Comparison of ENCODE assay signal across 30 cellular contexts in genomic region chr14:31189346-31190219, GRCh38. TPM values are rescaled to one million over a fixed set of nuclear protein-coding genes. Genes with fewer than 3 reads are reported as not detected.
DNase-seq lines count a peak whose midpoint lies in the region; ATAC-seq, FAIRE-seq and TF ChIP-seq lines count a peak whose summit lies in the region.
"Had no signal": no experiment of that assay in that cellular context is flagged by ENCODE, and none has a peak within 500 bp of the region (broad histone marks: within the 10 kb centered on the region; RNA-seq: fewer than 3 reads in every experiment).

No MANE protein-coding gene starts in this region.

- H3K4me1 ChIP-seq in mesenchymal stem cell (ENCODE audit: control insufficient read depth, insufficient read depth, low read depth, low read length) = peaks cover 3% of the 10 kb centered on the region
- peaks cover 3 to 4% of the 10 kb centered on the region in 2 donors for H3K4me1 ChIP-seq in small intestine (ENCODE audit: control insufficient read depth in 2 of 2, insufficient read depth in 1 of 2, low read depth in 1 of 2, low read length in 1 of 2)
- H3K4me1 ChIP-seq in A673 (ENCODE audit: insufficient read depth, low read length, poor library complexity, severe bottlenecking) = peaks cover under 1% of the 10 kb centered on the region

- H3K27ac ChIP-seq in mesenchymal stem cell (ENCODE audit: low read length, poor library complexity, severe bottlenecking) (no peak overlapping the region), small intestine (ENCODE audit: low read depth in 1 of 2, low read length in 1 of 2) (no peak overlapping the region), A673 (ENCODE audit: low read depth, low read length, poor library complexity, severe bottlenecking) (no peak overlapping the region)
- H3K27ac ChIP-seq: esophagus squamous epithelium, tibial nerve, WERI-Rb-1 had no signal

- WGBS in mesenchymal stem cell = 98% methylated on average over 5 of the region's 5 CpGs
- 83 to 88% (median 86%) methylated on average over 5 of the region's 5 CpGs for WGBS in small intestine, 3 donors

- H2BK15ac ChIP-seq in mesenchymal stem cell (ENCODE audit: low read depth, poor library complexity, severe bottlenecking) = no peak overlapping the region

- H3K4me1 Mint-ChIP-seq in natural killer cell = peaks cover 24 to 43% of the 10 kb centered on the region in 2 donors
- peaks cover 23 to 24% of the 10 kb centered on the region in 2 donors for H3K4me1 Mint-ChIP-seq in natural killer cell treated with Interleukin-12 subunit alpha and Interleukin-12 subunit beta and Interleukin-15 and Interleukin-18, amount 100 ng/mL, for 72 hours (ENCODE audit: low read depth in 2 of 2)
- H3K4me1 Mint-ChIP-seq in activated T-helper 17 cell treated with anti-CD3 and anti-CD28 coated beads, Interleukin-2, amount 50 U/mL, for 72 hours = peaks cover 18% of the 10 kb centered on the region
- no peaks in the 10 kb centered on the region for H3K4me1 Mint-ChIP-seq in type B pancreatic cell (ENCODE audit: unreplicated experiment)

- no peaks in the 10 kb centered on the region for H3K9me3 Mint-ChIP-seq in natural killer cell
- H3K9me3 Mint-ChIP-seq in natural killer cell treated with Interleukin-12 subunit alpha and Interleukin-12 subunit beta and Interleukin-15 and Interleukin-18, amount 100 ng/mL, for 72 hours = no peaks in the 10 kb centered on the region
- H3K9me3 Mint-ChIP-seq in activated T-helper 17 cell treated with anti-CD3 and anti-CD28 coated beads, Interleukin-2, amount 50 U/mL, for 72 hours = no peaks in the 10 kb centered on the region
- H3K9me3 Mint-ChIP-seq in type B pancreatic cell = no peaks in the 10 kb centered on the region

- H3K27me3 ChIP-seq in mesenchymal stem cell (ENCODE audit: control insufficient read depth in 1 of 2, insufficient read depth in 1 of 2, low read length in 2 of 2) (no peaks in the 10 kb centered on the region), small intestine (ENCODE audit: control insufficient read depth in 2 of 2, insufficient read depth in 2 of 2, low read length in 2 of 2) (no peaks in the 10 kb centered on the region), A673 (replicated peaks; ENCODE audit: insufficient read depth, low read depth, low read length, poor library complexity) (no peaks in the 10 kb centered on the region)
- H3K27me3 ChIP-seq: esophagus squamous epithelium, tibial nerve had no signal

- DNase-seq in natural killer cell (no peak), mesenchymal stem cell (no peak), type B pancreatic cell (ENCODE audit: extremely low spot score, unreplicated experiment) (no peak), GM03348 (ENCODE audit: low spot score) (no peak), small intestine (no peak), A673 (ENCODE audit: low spot score) (no peak)
- no peak for DNase-seq in natural killer cell treated with Interleukin-12 subunit alpha and Interleukin-12 subunit beta and Interleukin-15 and Interleukin-18, amount 100 ng/mL, for 72 hours (ENCODE audit: low spot score)
- DNase-seq: activated CD4-positive, alpha-beta T cell treated with anti-CD3 and anti-CD28 coated beads for 48 hours; activated effector memory CD4-positive, alpha-beta T cell treated with anti-CD3 and anti-CD28 coated beads, Interleukin-2, amount 50 U/mL, for 16 hours; cerebellar nuclear complex; COR-L47; dermis blood vessel endothelial cell; esophagus squamous epithelium; hippocampal formation; IMR-90; left cardiac atrium; MV-4-11; NCI-H146; NCI-H2107; NCI-H774; SHP77 treated with DMSO at 0.1 percent for 48 hours; stimulated activated CD4-positive, alpha-beta T cell treated with anti-CD3 and anti-CD28 coated beads, Interleukin-12 subunit alpha, Interleukin-12 subunit beta, amount 100 ng/mL, for 4 hours; stimulated activated CD4-positive, alpha-beta T cell treated with anti-CD3 and anti-CD28 coated beads, Interleukin-2, amount 100 ng/mL, for 48 hours; T-helper 9 cell; WERI-Rb-1 had no signal

- H3K4me3 ChIP-seq in mesenchymal stem cell (ENCODE audit: insufficient read depth in 1 of 2, low read depth in 1 of 2, low read length in 2 of 2) = no peak overlapping the region
- H3K4me3 ChIP-seq in small intestine (ENCODE audit: low read depth in 1 of 2, low read length in 2 of 2) = no peak overlapping the region
- no peak overlapping the region for H3K4me3 ChIP-seq in A673 (ENCODE audit: low read depth, low read length, poor library complexity, severe bottlenecking)
- H3K4me3 ChIP-seq: esophagus squamous epithelium, tibial nerve had no signal

- CTCF ChIA-PET in A673 (lab: Charles Lee) = no interaction called here

- peak overlapping the region; percentile 4 for H3K9ac ChIP-seq in mesenchymal stem cell (ENCODE audit: low read length)

- no peak overlapping the region for H3K4me2 ChIP-seq in mesenchymal stem cell (ENCODE audit: low read length, poor library complexity, severe bottlenecking)

- peaks cover 18% of the 10 kb centered on the region for H3K79me1 ChIP-seq in mesenchymal stem cell (replicated peaks; ENCODE audit: low read length, poor library complexity, severe bottlenecking)

- FAIRE-seq in small intestine (lab: Jason Lieb, UNC) = no peak
- FAIRE-seq: RCC 7860 had no signal

- H3K36me3 Mint-ChIP-seq in natural killer cell (no peaks in the 10 kb centered on the region), type B pancreatic cell (peaks cover 30% of the 10 kb centered on the region)
- peaks cover 6% of the 10 kb centered on the region for H3K36me3 Mint-ChIP-seq in natural killer cell treated with Interleukin-12 subunit alpha and Interleukin-12 subunit beta and Interleukin-15 and Interleukin-18, amount 100 ng/mL, for 72 hours
- peaks cover 78% of the 10 kb centered on the region for H3K36me3 Mint-ChIP-seq in activated T-helper 17 cell treated with anti-CD3 and anti-CD28 coated beads, Interleukin-2, amount 50 U/mL, for 72 hours (ENCODE audit: low read depth)

- H3K36me3 ChIP-seq in mesenchymal stem cell (ENCODE audit: control insufficient read depth in 1 of 2, insufficient read depth in 2 of 2, low read depth in 1 of 2, low read length in 2 of 2) = peaks cover 9 to 43% of the 10 kb centered on the region in 2 experiments
- H3K36me3 ChIP-seq in small intestine (ENCODE audit: control insufficient read depth in 2 of 2, insufficient read depth in 2 of 2, low read length in 2 of 2) = peaks cover 0 to 2% of the 10 kb centered on the region in 2 donors
- peaks cover 11% of the 10 kb centered on the region for H3K36me3 ChIP-seq in A673 (ENCODE audit: insufficient read depth, low read length, poor library complexity, severe bottlenecking)

- ATAC-seq in natural killer cell = no peak
- ATAC-seq in natural killer cell treated with Interleukin-12 subunit alpha and Interleukin-12 subunit beta and Interleukin-15 and Interleukin-18, amount 100 ng/mL, for 72 hours = no peak
- ATAC-seq in activated T-helper 17 cell treated with anti-CD3 and anti-CD28 coated beads, Interleukin-2, amount 50 U/mL, for 72 hours (replicated peaks) = no peak
- ATAC-seq: HCT116, left cardiac atrium, sciatic nerve had no signal

- no peak overlapping the region for H3K4ac ChIP-seq in mesenchymal stem cell (ENCODE audit: low read depth in 1 of 2, low read length in 2 of 2)

- TF ChIP-seq CTCF in natural killer cell (IDR thresholded peaks at IDR 0.05) (no peak), type B pancreatic cell (conservative IDR thresholded peaks at IDR 0.05) (no peak), A673 (conservative IDR thresholded peaks at IDR 0.05; ENCODE audit: low read depth, low read length) (no peak)

- no peak overlapping the region for H2AFZ ChIP-seq in mesenchymal stem cell (ENCODE audit: low read depth, low read length)

- H3K27ac Mint-ChIP-seq in natural killer cell (peak overlapping the region; percentile 8 to 21), type B pancreatic cell (peak overlapping the region; percentile 10)
- no peak overlapping the region for H3K27ac Mint-ChIP-seq in natural killer cell treated with Interleukin-12 subunit alpha and Interleukin-12 subunit beta and Interleukin-15 and Interleukin-18, amount 100 ng/mL, for 72 hours
- H3K27ac Mint-ChIP-seq in activated T-helper 17 cell treated with anti-CD3 and anti-CD28 coated beads, Interleukin-2, amount 50 U/mL, for 72 hours = peak overlapping the region; percentile 9

- H3K27me3 Mint-ChIP-seq in natural killer cell (ENCODE audit: low read depth in 2 of 2) (no peaks in the 10 kb centered on the region), type B pancreatic cell (no peaks in the 10 kb centered on the region)
- no peaks in the 10 kb centered on the region for H3K27me3 Mint-ChIP-seq in natural killer cell treated with Interleukin-12 subunit alpha and Interleukin-12 subunit beta and Interleukin-15 and Interleukin-18, amount 100 ng/mL, for 72 hours
- no peaks in the 10 kb centered on the region for H3K27me3 Mint-ChIP-seq in activated T-helper 17 cell treated with anti-CD3 and anti-CD28 coated beads, Interleukin-2, amount 50 U/mL, for 72 hours

- H2BK5ac ChIP-seq in mesenchymal stem cell (ENCODE audit: low read depth, low read length, poor library complexity, severe bottlenecking) = no peak overlapping the region

- POLR2A ChIA-PET in A673 (lab: Charles Lee; ENCODE audit: low non-redundant PET) = no interaction called here

- no peak overlapping the region for H3K14ac ChIP-seq in mesenchymal stem cell (ENCODE audit: low read length in 2 of 2)

- H3K23ac ChIP-seq in mesenchymal stem cell (ENCODE audit: low read length in 2 of 2) = peak overlapping the region in 1 of 2 experiments; percentile 50

- H2AK5ac ChIP-seq in mesenchymal stem cell (ENCODE audit: low read length, severe bottlenecking) = no peak overlapping the region

- BruUV-seq in A673 (replicated peaks; lab: Mats Ljungman, UMichigan) = no TSS peak

- H4K8ac ChIP-seq in mesenchymal stem cell (ENCODE audit: low read length) = no peak overlapping the region

- no peak overlapping the region for H3K18ac ChIP-seq in mesenchymal stem cell (ENCODE audit: low read depth in 1 of 2, low read length in 2 of 2)

- H2BK120ac ChIP-seq in mesenchymal stem cell (ENCODE audit: low read depth, low read length) = no peak overlapping the region

- no peak overlapping the region for H2BK12ac ChIP-seq in mesenchymal stem cell (ENCODE audit: low read length in 2 of 2)

- intact Hi-C loops in natural killer cell (cut with micrococcal nuclease) (no loop called here), A673 (cut with micrococcal nuclease; ENCODE audit: unreplicated experiment) (no loop called here)

- H3K9me3 ChIP-seq in mesenchymal stem cell (ENCODE audit: control insufficient read depth, low read length) = no peaks in the 10 kb centered on the region
- H3K9me3 ChIP-seq in small intestine (ENCODE audit: control insufficient read depth, low read depth) = no peaks in the 10 kb centered on the region
- no peaks in the 10 kb centered on the region for H3K9me3 ChIP-seq in A673 (ENCODE audit: low read depth, low read length, poor library complexity, severe bottlenecking)
- H3K9me3 ChIP-seq: esophagus squamous epithelium, tibial nerve had no signal

- H3K4me3 Mint-ChIP-seq in natural killer cell (no peak overlapping the region), type B pancreatic cell (no peak overlapping the region)
- H3K4me3 Mint-ChIP-seq in natural killer cell treated with Interleukin-12 subunit alpha and Interleukin-12 subunit beta and Interleukin-15 and Interleukin-18, amount 100 ng/mL, for 72 hours = no peak overlapping the region
- no peak overlapping the region for H3K4me3 Mint-ChIP-seq in activated T-helper 17 cell treated with anti-CD3 and anti-CD28 coated beads, Interleukin-2, amount 50 U/mL, for 72 hours

- H4K91ac ChIP-seq in mesenchymal stem cell (ENCODE audit: low read length) = no peak overlapping the region

RNA-seq across cellular contexts. Expression of gene HECTD1, which starts 18.0 kb away (rescaled TPM):
- total RNA-seq in natural killer cell (100 to 1,000 TPM; 162 to 202 (median 179) TPM), type B pancreatic cell (ENCODE audit: low replicate concordance) (138 and 143 TPM in 2 replicates), A673 (2021) (138 and 156 TPM in 2 replicates)
- total RNA-seq in natural killer cell treated with Interleukin-12 subunit alpha and Interleukin-12 subunit beta and Interleukin-15 and Interleukin-18, amount 100 ng/mL, for 72 hours = 100 to 1,000 TPM in 1 of 2 donors, 10 to 100 TPM in 1; 99.1 to 135 TPM
- 10 to 100 TPM; 88.3 to 92.8 TPM for total RNA-seq in activated T-helper 17 cell treated with anti-CD3 and anti-CD28 coated beads, Interleukin-2, amount 50 U/mL, for 72 hours
- polyA plus RNA-seq in mesenchymal stem cell (2013, experiment 1 of 2) = 44.7 TPM
- 42.1 TPM for polyA plus RNA-seq in mesenchymal stem cell (2013, experiment 2 of 2)
- polyA plus RNA-seq in small intestine = 10 to 100 TPM; 40.9 to 56.5 (median 53.5) TPM

Comparison
In these comparisons a context has a peak if more than half of its experiments do, and no peak if none do; other contexts are left out.
1. H3K27ac Mint-ChIP-seq: peak in natural killer cell (2 of 2), activated T-helper 17 cell treated with anti-CD3 and anti-CD28 coated beads, Interleukin-2, amount 50 U/mL, for 72 hours (single experiment) and type B pancreatic cell (single experiment); none in natural killer cell treated with Interleukin-12 subunit alpha and Interleukin-12 subunit beta and Interleukin-15 and Interleukin-18, amount 100 ng/mL, for 72 hours (0 of 2).